Comparison of ENCODE assay signal across 10 cellular contexts in the genomic region with DNA sequence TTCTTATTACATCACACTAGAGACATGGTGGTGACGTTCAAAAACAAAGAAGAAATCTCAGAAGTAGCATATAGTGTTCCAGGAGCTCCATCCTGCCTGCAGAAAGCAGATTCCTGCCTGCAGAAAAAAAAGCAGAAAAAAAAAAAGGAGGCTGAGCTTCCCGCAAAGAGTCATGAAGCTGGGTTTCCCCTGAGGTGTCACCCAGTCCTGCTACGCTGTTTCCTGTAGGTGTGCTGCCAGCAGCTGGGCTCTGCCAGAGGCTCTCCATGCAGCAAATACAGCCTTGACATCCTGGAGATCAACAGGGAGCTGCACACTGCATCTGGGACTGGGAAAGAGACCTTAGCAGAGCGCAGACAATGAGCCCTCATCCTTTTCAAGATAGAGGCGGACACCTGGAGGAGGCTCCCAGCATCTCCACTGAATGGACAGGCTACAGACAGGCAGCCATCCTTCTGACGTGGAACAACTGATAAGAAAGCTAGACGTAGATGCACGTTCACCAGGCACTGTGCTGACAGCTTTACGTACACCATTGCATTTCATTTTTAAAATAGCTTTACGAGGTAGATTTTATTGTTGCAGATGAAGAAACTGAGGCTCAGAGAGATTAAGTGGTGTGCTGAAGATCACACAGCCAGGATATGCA.
A peak's percentile ranks its signal among the peaks of the same experiment; 100 is the strongest.
DNase-seq lines count a peak whose midpoint lies in the region; ATAC-seq and TF ChIP-seq lines count a peak whose summit lies in the region.
"Had no signal": no experiment of that assay in that cellular context is flagged by ENCODE, and none has a peak within 500 bp of the region (broad histone marks: within the 10 kb centered on the region; RNA-seq: fewer than 3 reads in every experiment).

No MANE protein-coding gene starts in this region.

- no peaks in the 10 kb centered on the region for H3K27me3 ChIP-seq in CD4-positive, CD25-positive, alpha-beta regulatory T cell (ENCODE audit: control insufficient read depth, insufficient read depth, low read length)
- H3K27me3 ChIP-seq in mammary epithelial cell (ENCODE audit: insufficient read depth, low read length) (no peaks in the 10 kb centered on the region), trophoblast cell (ENCODE audit: insufficient read depth, low read length) (no peaks in the 10 kb centered on the region), GM23338 (ENCODE audit: insufficient read depth) (no peaks in the 10 kb centered on the region)

- peak; percentile 82 to 85 for ATAC-seq in CD4-positive, CD25-positive, alpha-beta regulatory T cell (ENCODE audit: low read depth in 2 of 2)
- ATAC-seq in GM23338 = no peak
- ATAC-seq in HG02763 (IDR thresholded peaks at IDR 0.05; ENCODE audit: unreplicated experiment) = no peak
- no peak for ATAC-seq in GM19035 (IDR thresholded peaks at IDR 0.05; ENCODE audit: unreplicated experiment)

- peak overlapping the region; percentile 89 to 94 (median 91) for H3K27ac Mint-ChIP-seq in CD4-positive, CD25-positive, alpha-beta regulatory T cell
- H3K27ac Mint-ChIP-seq in GM23338 = no peak overlapping the region

- H2AK5ac ChIP-seq in trophoblast cell (ENCODE audit: low read length) = no peak overlapping the region

- H3K36me3 Mint-ChIP-seq in CD4-positive, CD25-positive, alpha-beta regulatory T cell = no peaks in the 10 kb centered on the region
- no peaks in the 10 kb centered on the region; the same call in 2 of the 3 replicates for H3K36me3 Mint-ChIP-seq in GM23338 (ENCODE audit: low read depth)

- dilution Hi-C loops in mammary epithelial cell (cut with HindIII; ENCODE audit: low sequenced_read_pairs) = no loop called here

- H3K79me1 ChIP-seq in trophoblast cell (ENCODE audit: low read length) = no peaks in the 10 kb centered on the region

- H3K4me3 Mint-ChIP-seq in CD4-positive, CD25-positive, alpha-beta regulatory T cell = peak overlapping the region; percentile 48 to 90 (median 76)
- H3K4me3 Mint-ChIP-seq in GM23338 = no peak overlapping the region

- no peak overlapping the region for H2BK120ac ChIP-seq in trophoblast cell (ENCODE audit: insufficient read depth, low read length, poor library complexity)

- H3K9ac ChIP-seq in mammary epithelial cell (ENCODE audit: insufficient read depth, low read length) (no peak overlapping the region), trophoblast cell (ENCODE audit: low read length) (no peak overlapping the region)

- H4K20me1 ChIP-seq in mammary epithelial cell (ENCODE audit: insufficient read depth, low read length) = no peaks in the 10 kb centered on the region
- no peaks in the 10 kb centered on the region for H4K20me1 ChIP-seq in GM23338 (replicated peaks; ENCODE audit: insufficient read depth)

- H3K14ac ChIP-seq in trophoblast cell (ENCODE audit: low read length) = no peak overlapping the region

- no peaks in the 10 kb centered on the region for H3K27me3 Mint-ChIP-seq in CD4-positive, CD25-positive, alpha-beta regulatory T cell
- H3K27me3 Mint-ChIP-seq in GM23338 (ENCODE audit: insufficient read depth, low read depth, poor library complexity) = peaks cover 34% of the 10 kb centered on the region

- H2BK5ac ChIP-seq in trophoblast cell (ENCODE audit: low read depth, low read length, poor library complexity) = no peak overlapping the region

- H3K27ac ChIP-seq in CD4-positive, CD25-positive, alpha-beta regulatory T cell (ENCODE audit: insufficient read depth, low read length, poor library complexity, severe bottlenecking) = peak overlapping the region; percentile 54
- H3K27ac ChIP-seq in mammary epithelial cell (ENCODE audit: insufficient read depth, low read depth, low read length) (no peak overlapping the region), trophoblast cell (ENCODE audit: low read depth, low read length) (no peak overlapping the region), GM23338 (ENCODE audit: low read depth) (no peak overlapping the region)

- no peak overlapping the region for H3K18ac ChIP-seq in trophoblast cell (ENCODE audit: low read length)

- H3K9me3 ChIP-seq in CD4-positive, CD25-positive, alpha-beta regulatory T cell (ENCODE audit: control insufficient read depth in 2 of 2, low read length in 2 of 2) = no peaks in the 10 kb centered on the region
- H3K9me3 ChIP-seq in mammary epithelial cell (replicated peaks; ENCODE audit: insufficient read depth, low read length) (no peaks in the 10 kb centered on the region), trophoblast cell (ENCODE audit: insufficient read depth, low read depth, low read length) (peaks cover 1% of the 10 kb centered on the region)

- H3F3A ChIP-seq in GM23338 (replicated peaks; ENCODE audit: low read depth) = no peaks in the 10 kb centered on the region

- H3K4ac ChIP-seq in trophoblast cell (ENCODE audit: low read depth, low read length) = no peak overlapping the region

- peaks cover 17% of the 10 kb centered on the region for H3K4me1 ChIP-seq in CD4-positive, CD25-positive, alpha-beta regulatory T cell (ENCODE audit: control insufficient read depth, insufficient read depth, low read length, poor library complexity, severe bottlenecking)
- H3K4me1 ChIP-seq in mammary epithelial cell (ENCODE audit: insufficient read depth, low read length) (no peaks in the 10 kb centered on the region), trophoblast cell (ENCODE audit: control insufficient read depth in 1 of 2, insufficient read depth in 2 of 2, low read length in 2 of 2) (peaks cover 0 to 2% of the 10 kb centered on the region in 2 experiments), GM23338 (ENCODE audit: insufficient read depth) (no peaks in the 10 kb centered on the region; the same call in none of the 2 replicates)

- H3K36me3 ChIP-seq in CD4-positive, CD25-positive, alpha-beta regulatory T cell (ENCODE audit: control insufficient read depth, insufficient read depth, low read length) = no peaks in the 10 kb centered on the region
- no peaks in the 10 kb centered on the region for H3K36me3 ChIP-seq in mammary epithelial cell (ENCODE audit: insufficient read depth, low read length)
- H3K36me3 ChIP-seq in trophoblast cell (ENCODE audit: control insufficient read depth in 1 of 2, insufficient read depth in 2 of 2, low read length in 2 of 2) = peaks cover 0 to 2% of the 10 kb centered on the region in 2 experiments
- H3K36me3 ChIP-seq in GM23338 (ENCODE audit: insufficient read depth) = no peaks in the 10 kb centered on the region

- H4K91ac ChIP-seq in trophoblast cell (ENCODE audit: low read depth, low read length) = no peak overlapping the region

- H2AFZ ChIP-seq in mammary epithelial cell (ENCODE audit: low read depth, low read length) = no peak overlapping the region
- H2AFZ ChIP-seq in trophoblast cell (ENCODE audit: insufficient read depth, low read length, poor library complexity) = no peak overlapping the region
- H2AFZ ChIP-seq in GM23338 = no peak overlapping the region

- no peaks in the 10 kb centered on the region for H3K9me2 ChIP-seq in GM23338 (ENCODE audit: insufficient read depth)

- H3K79me2 ChIP-seq in mammary epithelial cell (ENCODE audit: insufficient read depth, low read length) (no peaks in the 10 kb centered on the region), trophoblast cell (ENCODE audit: control insufficient read depth, insufficient read depth, low read length, poor library complexity) (no peaks in the 10 kb centered on the region), GM23338 (replicated peaks; ENCODE audit: insufficient read depth) (no peaks in the 10 kb centered on the region)

- no TSS peak for BruUV-seq in mammary epithelial cell (replicated peaks; lab: Mats Ljungman, UMichigan)

- H3K23ac ChIP-seq in trophoblast cell (ENCODE audit: low read length) = no peak overlapping the region

- CTCF ChIA-PET in mammary epithelial cell (lab: Charles Lee; ENCODE audit: low non-redundant PET) = interaction anchor here (0.6 kb wide), 1 partner anchor 373 kb away, joined by 5 read pairs; no protein-coding TSS in a partner anchor

- no peak overlapping the region for H4K12ac ChIP-seq in trophoblast cell (ENCODE audit: low read depth, low read length)

- H4K8ac ChIP-seq in trophoblast cell (ENCODE audit: low read depth, low read length) = no peak overlapping the region

- in situ Hi-C loops in mammary epithelial cell (cut with MboI; ENCODE audit: low sequenced_read_pairs in 2 of 2) = no loop called here

- H3K9me3 Mint-ChIP-seq in CD4-positive, CD25-positive, alpha-beta regulatory T cell = peaks cover 0 to 4% (median 0%) of the 10 kb centered on the region in 7 donors
- H3K9me3 Mint-ChIP-seq in GM23338 = no peaks in the 10 kb centered on the region; the same call in 2 of the 3 replicates

- peaks cover 33 to 65% (median 49%) of the 10 kb centered on the region in 4 donors for H3K4me1 Mint-ChIP-seq in CD4-positive, CD25-positive, alpha-beta regulatory T cell
- peaks cover 22% of the 10 kb centered on the region for H3K4me1 Mint-ChIP-seq in GM23338

- peak overlapping the region; percentile 57 for H3K4me3 ChIP-seq in CD4-positive, CD25-positive, alpha-beta regulatory T cell (ENCODE audit: low read depth, low read length)
- no peak overlapping the region for H3K4me3 ChIP-seq in mammary epithelial cell (replicated peaks in 1 of 3; ENCODE audit: insufficient read depth in 1 of 3, low read depth in 2 of 3, low read length in 3 of 3)
- H3K4me3 ChIP-seq in trophoblast cell (ENCODE audit: low read depth, low read length) = no peak overlapping the region
- no peak overlapping the region for H3K4me3 ChIP-seq in GM23338

- WGBS in mammary epithelial cell (ENCODE audit: low coverage, missing lambda C conversion rate) = 72% methylated on average over 10 of the region's 10 CpGs
- WGBS in trophoblast cell (ENCODE audit: extremely low coverage, insufficient coverage, insufficient read length) = no CpG with 5 or more reads among the region's 10 CpGs

- no peak for TF ChIP-seq CTCF in mammary epithelial cell (conservative IDR thresholded peaks at IDR 0.05 in 1 of 2, IDR thresholded peaks at IDR 0.05 in 1 of 2; ENCODE audit: extremely low read depth in 1 of 2, insufficient read depth in 1 of 2, low read depth in 1 of 2, low read length in 2 of 2)
- TF ChIP-seq CTCF in GM23338 (conservative IDR thresholded peaks at IDR 0.05; ENCODE audit: low read depth in 2 of 2) = no peak

- no peak overlapping the region for H2BK12ac ChIP-seq in trophoblast cell (ENCODE audit: low read length)

- H3K4me2 ChIP-seq in mammary epithelial cell (ENCODE audit: insufficient read depth, low read depth, low read length) (no peak overlapping the region), trophoblast cell (ENCODE audit: low read length) (no peak overlapping the region), GM23338 (no peak overlapping the region)

- DNase-seq in CD4-positive, CD25-positive, alpha-beta regulatory T cell = peak; percentile 10 to 75 (median 53)
- peak; percentile 69 for DNase-seq in activated CD4-positive, alpha-beta T cell treated with anti-CD3 and anti-CD28 coated beads for 48 hours
- DNase-seq in mammary epithelial cell (peak; percentile 45), trophoblast cell (peak; percentile 22 to 45), GM23338 (ENCODE audit: low spot score) (no peak), GM19240 (ENCODE audit: insufficient read length, low spot score) (no peak)
- DNase-seq: NCI-H1694, SW 1271 had no signal

- intact Hi-C loops in mammary epithelial cell (cut with micrococcal nuclease) = no loop called here

TF ChIP-seq in GM23338, 12 proteins besides CTCF, POLR2A, EP300 and RAD21 (continues in another document):
- no peak for TF ChIP-seq EZH2 (IDR thresholded peaks at IDR 0.05; ENCODE audit: low read depth, unreplicated experiment)

Comparison
In these comparisons a context has a peak if more than half of its experiments do, and no peak if none do; other contexts are left out.
1. ATAC-seq: peak in CD4-positive, CD25-positive, alpha-beta regulatory T cell (2 of 2); none in GM23338 (single experiment), HG02763 (single experiment) and GM19035 (single experiment).
2. DNase-seq: peak in CD4-positive, CD25-positive, alpha-beta regulatory T cell (3 of 3), activated CD4-positive, alpha-beta T cell treated with anti-CD3 and anti-CD28 coated beads for 48 hours (single experiment), mammary epithelial cell (single experiment) and trophoblast cell (2 of 2); none in GM23338 (single experiment) and GM19240 (single experiment).